Comparison of ENCODE assay signal across 28 cellular contexts in genomic region chr18:62357079-62357719, GRCh38. TPM values are rescaled to one million over a fixed set of nuclear protein-coding genes. Genes with fewer than 3 reads are reported as not detected.
A peak's percentile ranks its signal among the peaks of the same experiment; 100 is the strongest.
DNase-seq lines count a peak whose midpoint lies in the region; ATAC-seq, FAIRE-seq and TF ChIP-seq lines count a peak whose summit lies in the region.
"Had no signal": no experiment of that assay in that cellular context is flagged by ENCODE, and none has a peak within 500 bp of the region (broad histone marks: within the 10 kb centered on the region; RNA-seq: fewer than 3 reads in every experiment).

No MANE protein-coding gene starts in this region.

- intact Hi-C loops in left ventricle myocardium inferior (cut with micrococcal nuclease), result no loop called here

- H3K9me3 ChIP-seq in left ventricle myocardium inferior (replicated peaks), result no peaks in the 10 kb centered on the region
- H3K9me3 ChIP-seq: HAP-1, pancreas had no signal

- no peaks in the 10 kb centered on the region for H3K9me3 Mint-ChIP-seq in stimulated activated effector memory CD8-positive, alpha-beta T cell treated with anti-CD3 and anti-CD28 coated beads, Interleukin-12 subunit alpha, Interleukin-12 subunit beta, amount 100 ng/mL, for 72 hours
- H3K9me3 Mint-ChIP-seq: mesothelial cell of epicardium; natural killer cell; T-helper 2 cell treated with Interferon-gamma antibody and Interleukin-4, amounts not matched to agents 5 μg/mL and 100 μg/mL, for 36 hours had no signal

- TF ChIP-seq CTCF in left ventricle myocardium inferior (IDR thresholded peaks at IDR 0.05; ENCODE audit: borderline replicate concordance), result no peak

- no peaks in the 10 kb centered on the region for H3K4me1 Mint-ChIP-seq in stimulated activated effector memory CD8-positive, alpha-beta T cell treated with anti-CD3 and anti-CD28 coated beads, Interleukin-12 subunit alpha, Interleukin-12 subunit beta, amount 100 ng/mL, for 72 hours
- H3K4me1 Mint-ChIP-seq: mesothelial cell of epicardium, natural killer cell had no signal

- TF ChIP-seq POLR2A in GM12892 (IDR thresholded peaks at IDR 0.05; ENCODE audit: low read depth, low read length), result no peak

- peaks cover 37% of the 10 kb centered on the region for H3K36me3 Mint-ChIP-seq in stimulated activated effector memory CD8-positive, alpha-beta T cell treated with anti-CD3 and anti-CD28 coated beads, Interleukin-12 subunit alpha, Interleukin-12 subunit beta, amount 100 ng/mL, for 72 hours
- H3K36me3 Mint-ChIP-seq: mesothelial cell of epicardium, natural killer cell had no signal

- DNase-seq in GM12892 (ENCODE audit: insufficient read length), result no peak
- no peak for DNase-seq in stimulated activated effector memory CD8-positive, alpha-beta T cell treated with anti-CD3 and anti-CD28 coated beads, Interleukin-12 subunit alpha, Interleukin-12 subunit beta, amount 100 ng/mL, for 72 hours (ENCODE audit: low spot score in 2 of 2)
- DNase-seq in left ventricle myocardium inferior, result no peak
- no peak for DNase-seq in occipital lobe (lab: John Stamatoyannopoulos, UW)
- DNase-seq in nucleus accumbens (lab: John Stamatoyannopoulos, UW), result no peak
- DNase-seq: activated CD8-positive, alpha-beta memory T cell treated with anti-CD3 and anti-CD28 coated beads for 24 hours; activated gamma-delta T cell; COR-L47; DND-41; natural killer cell; NCI-H187 treated with DMSO at 0.1 percent for 48 hours; NCI-H2171 treated with DMSO at 0.1 percent for 48 hours; NCI-H524; NK-92 treated with Interleukin-12 subunit alpha and Interleukin-12 subunit beta, amount 100 ng/mL, for 24 hours; pancreas; SHP77 treated with DMSO at 0.1 percent for 48 hours; small intestine; trophoblast cell had no signal

- H3K27ac ChIP-seq in left ventricle myocardium inferior (replicated peaks), result no peak overlapping the region
- H3K27ac ChIP-seq: BLaER1 treated with 17β-estradiol and CSF1 and Interleukin-3, amounts not matched to agents 10 nM and 100 nM; pancreas had no signal

- no peaks in the 10 kb centered on the region for H3K4me1 ChIP-seq in left ventricle myocardium inferior
- H3K4me1 ChIP-seq: HAP-1, pancreas had no signal

- peak; percentile 69 for FAIRE-seq in GM12892 (lab: Jason Lieb, UNC)
- FAIRE-seq: endothelial cell of umbilical vein, islet of Langerhans, pancreas, small intestine had no signal

- H3K27me3 ChIP-seq in left ventricle myocardium inferior (ENCODE audit: low read depth), result no peaks in the 10 kb centered on the region
- H3K27me3 ChIP-seq: BLaER1 treated with 17β-estradiol and CSF1 and Interleukin-3, amounts not matched to agents 10 nM and 100 nM; pancreas had no signal

- H3K4me3 ChIP-seq in left ventricle myocardium inferior, result no peak overlapping the region
- H3K4me3 ChIP-seq: BLaER1 treated with 17β-estradiol and CSF1 and Interleukin-3, amounts not matched to agents 10 nM and 100 nM; HAP-1; pancreas had no signal

- H3K27ac Mint-ChIP-seq in stimulated activated effector memory CD8-positive, alpha-beta T cell treated with anti-CD3 and anti-CD28 coated beads, Interleukin-12 subunit alpha, Interleukin-12 subunit beta, amount 100 ng/mL, for 72 hours, result no peak overlapping the region
- H3K27ac Mint-ChIP-seq: mesothelial cell of epicardium; natural killer cell; T-helper 2 cell treated with Interferon-gamma antibody and Interleukin-4, amounts not matched to agents 5 μg/mL and 100 μg/mL, for 36 hours had no signal

- H3K4me3 Mint-ChIP-seq in stimulated activated effector memory CD8-positive, alpha-beta T cell treated with anti-CD3 and anti-CD28 coated beads, Interleukin-12 subunit alpha, Interleukin-12 subunit beta, amount 100 ng/mL, for 72 hours, result no peak overlapping the region
- H3K4me3 Mint-ChIP-seq: mesothelial cell of epicardium; natural killer cell; T-helper 2 cell treated with Interferon-gamma antibody and Interleukin-4, amounts not matched to agents 5 μg/mL and 100 μg/mL, for 36 hours had no signal

- ATAC-seq in GM18907 (IDR thresholded peaks at IDR 0.05; ENCODE audit: unreplicated experiment) (peak; percentile 62), HG03378 (IDR thresholded peaks at IDR 0.05; ENCODE audit: unreplicated experiment) (peak; percentile 55)
- ATAC-seq in stimulated activated effector memory CD8-positive, alpha-beta T cell treated with anti-CD3 and anti-CD28 coated beads, Interleukin-12 subunit alpha, Interleukin-12 subunit beta, amount 100 ng/mL, for 72 hours, result peak; percentile 51
- ATAC-seq: natural killer cell, Panc1, pancreas had no signal

- H3K36me3 ChIP-seq in left ventricle myocardium inferior, result no peaks in the 10 kb centered on the region
- H3K36me3 ChIP-seq: pancreas had no signal

RNA-seq across cellular contexts. Expression of gene TNFRSF11A, which starts 32.1 kb away (rescaled TPM):
- 2.5 TPM for polyA plus RNA-seq in GM12892 (2012; ENCODE audit: missing spikeins)
- 1.6 TPM for total RNA-seq in left ventricle myocardium inferior
- 1.6 TPM for total RNA-seq in occipital lobe
- polyA plus RNA-seq: AG04450 had no signal
